ENCODE assay signal across 24 cellular contexts in the genomic region with DNA sequence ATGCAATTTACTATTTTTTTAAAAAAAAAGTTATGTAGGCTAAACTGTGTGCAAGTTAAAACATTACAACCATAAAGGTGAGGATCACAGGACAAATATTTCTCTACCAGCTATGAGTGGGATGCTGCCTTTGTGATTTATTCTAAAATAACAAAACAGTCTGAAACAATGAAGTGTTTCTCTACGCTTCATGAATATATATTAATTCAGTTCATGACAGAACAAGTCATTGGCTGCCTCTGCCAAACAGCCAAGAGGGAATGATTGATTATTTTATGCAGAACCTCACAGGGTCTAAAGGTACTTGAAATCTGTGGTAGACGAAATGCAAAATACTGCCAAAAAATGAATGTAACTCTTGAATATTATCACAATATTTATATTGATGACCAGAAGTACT. TPM values are rescaled to one million over a fixed set of nuclear protein-coding genes. Genes with fewer than 3 reads are reported as not detected.
DNase-seq lines count a peak whose midpoint lies in the region; ATAC-seq and TF ChIP-seq lines count a peak whose summit lies in the region.
"Had no signal": no experiment of that assay in that cellular context is flagged by ENCODE, and none has a peak within 500 bp of the region (broad histone marks: within the 10 kb centered on the region; RNA-seq: fewer than 3 reads in every experiment).

No MANE protein-coding gene starts in this region.

- H3K9me3 Mint-ChIP-seq in T-cell: no peaks in the 10 kb centered on the region
- H3K9me3 Mint-ChIP-seq: CD4-positive, CD25-positive, alpha-beta regulatory T cell; CD8-positive, alpha-beta memory T cell had no signal

- TF ChIP-seq CTCF in 22Rv1 (IDR thresholded peaks at IDR 0.05) (no peak), VCaP (conservative IDR thresholded peaks at IDR 0.05) (no peak), foreskin keratinocyte (conservative IDR thresholded peaks at IDR 0.05) (no peak)

- no peak overlapping the region for H3K4me3 ChIP-seq in mesendoderm (ENCODE audit: low read length)
- H3K4me3 ChIP-seq: GM12878, GM23248, HAP-1 had no signal

- no peak overlapping the region for H3K23ac ChIP-seq in mesendoderm (ENCODE audit: low read length)

- no peaks in the 10 kb centered on the region for H3K79me1 ChIP-seq in mesendoderm (ENCODE audit: low read length)

- POLR2A ChIA-PET in T-cell (lab: Charles Lee): no interaction called here

- no peak overlapping the region for H3K9ac ChIP-seq in mesendoderm (ENCODE audit: low read length)
- H3K9ac ChIP-seq: GM23248 had no signal

- no peaks in the 10 kb centered on the region for H3K36me3 Mint-ChIP-seq in T-cell
- H3K36me3 Mint-ChIP-seq: CD4-positive, CD25-positive, alpha-beta regulatory T cell; CD8-positive, alpha-beta memory T cell had no signal

- no peak overlapping the region for H3K4me2 ChIP-seq in mesendoderm (ENCODE audit: low read length)

- peak; percentile 20 to 47 for DNase-seq in foreskin keratinocyte
- DNase-seq in mesendoderm: no peak
- no peak for DNase-seq in T-cell
- no peak for DNase-seq in AG08395 (ENCODE audit: low spot score)
- DNase-seq: BE2C; C1 segment of cervical spinal cord; CD4-positive, CD25-positive, alpha-beta regulatory T cell; CD8-positive, alpha-beta memory T cell; COR-L47; DMS 273 treated with DMSO at 0.1 percent for 48 hours; DND-41; EL; GM23248 had no signal

- H3K4me1 ChIP-seq in foreskin keratinocyte (no peaks in the 10 kb centered on the region), mesendoderm (ENCODE audit: control insufficient read depth, low read depth, low read length) (peaks cover 2% of the 10 kb centered on the region)
- H3K4me1 ChIP-seq: BE2C had no signal

- no peak overlapping the region for H3K4me3 Mint-ChIP-seq in T-cell
- H3K4me3 Mint-ChIP-seq: CD8-positive, alpha-beta memory T cell had no signal

- H3K36me3 ChIP-seq in mesendoderm (ENCODE audit: control insufficient read depth, insufficient read depth, low read length): no peaks in the 10 kb centered on the region
- H3K36me3 ChIP-seq: BE2C, HAP-1 had no signal

- WGBS in mesendoderm (ENCODE audit: extremely low coverage, insufficient coverage, low lambda C conversion rate): no CpG with 5 or more reads among the region's 2 CpGs

- no peak overlapping the region for H2BK120ac ChIP-seq in mesendoderm (ENCODE audit: low read depth, low read length)

- H3K79me2 ChIP-seq in mesendoderm (ENCODE audit: control insufficient read depth, insufficient read depth, low read length): no peaks in the 10 kb centered on the region

- no peak overlapping the region for H3K4ac ChIP-seq in mesendoderm (ENCODE audit: low read depth, low read length)

- H3K56ac ChIP-seq in mesendoderm (ENCODE audit: low read length): no peak overlapping the region

- CTCF ChIA-PET in T-cell (lab: Charles Lee): no interaction called here

- no peak overlapping the region for H2BK5ac ChIP-seq in mesendoderm (ENCODE audit: low read length)

- H3K27ac ChIP-seq in 22Rv1: peak overlapping the region; percentile 76
- peak overlapping the region; percentile 13; the same call in 1 of the 2 replicates for H3K27ac ChIP-seq in VCaP
- no peak overlapping the region for H3K27ac ChIP-seq in foreskin keratinocyte
- H3K27ac ChIP-seq in mesendoderm (ENCODE audit: low read depth, low read length): no peak overlapping the region
- H3K27ac ChIP-seq: GM23248, HL-60 had no signal

- ATAC-seq in foreskin keratinocyte: peak; percentile 11
- no peak for ATAC-seq in GM18517 (IDR thresholded peaks at IDR 0.05; ENCODE audit: unreplicated experiment)
- no peak for ATAC-seq in T-cell (replicated peaks in 1 of 4)
- ATAC-seq in HG02870 (IDR thresholded peaks at IDR 0.05; ENCODE audit: unreplicated experiment): no peak
- ATAC-seq: GM12878 had no signal

- no peak overlapping the region for H4K5ac ChIP-seq in mesendoderm (ENCODE audit: low read length)

- H3K27me3 ChIP-seq in foreskin keratinocyte: no peaks in the 10 kb centered on the region
- no peaks in the 10 kb centered on the region for H3K27me3 ChIP-seq in mesendoderm (ENCODE audit: insufficient read depth, low read length, poor library complexity)
- H3K27me3 ChIP-seq: BE2C had no signal

- H3K27ac Mint-ChIP-seq in T-cell: no peak overlapping the region
- H3K27ac Mint-ChIP-seq: CD4-positive, CD25-positive, alpha-beta regulatory T cell; CD8-positive, alpha-beta memory T cell had no signal

- no peak overlapping the region for H3K18ac ChIP-seq in mesendoderm (ENCODE audit: low read length)

- no peak overlapping the region for H2AK5ac ChIP-seq in mesendoderm (ENCODE audit: low read length)

- H3K27me3 Mint-ChIP-seq in T-cell: peaks cover 0 to 3% of the 10 kb centered on the region in 2 donors
- H3K27me3 Mint-ChIP-seq: CD4-positive, CD25-positive, alpha-beta regulatory T cell had no signal

- peak overlapping the region; percentile 36 for H2BK15ac ChIP-seq in mesendoderm (replicated peaks; ENCODE audit: low read depth)

- no peak overlapping the region for H4K8ac ChIP-seq in mesendoderm (ENCODE audit: low read depth, low read length)

- H3K4me1 Mint-ChIP-seq in T-cell: no peaks in the 10 kb centered on the region
- H3K4me1 Mint-ChIP-seq: CD4-positive, CD25-positive, alpha-beta regulatory T cell; CD8-positive, alpha-beta memory T cell had no signal

RNA-seq across cellular contexts. Expression of a gene that starts 29.0 kb away (rescaled TPM):
- 0.07 TPM in 1 of 2 replicates, not detected in the other for total RNA-seq in foreskin keratinocyte
- 0.03 and 0.10 TPM in 2 replicates for polyA plus RNA-seq in foreskin keratinocyte
- polyA plus RNA-seq in mesendoderm (2013, experiment 1 of 2): 0.91 TPM
- polyA plus RNA-seq in mesendoderm (2013, experiment 2 of 2): 0.98 TPM
- not detected for total RNA-seq in T-cell
- total RNA-seq: A172; CD4-positive, CD25-positive, alpha-beta regulatory T cell; CD8-positive, alpha-beta memory T cell; G401; GM12878; GM23248; HT1080 had no signal
- polyA plus RNA-seq: CD4-positive, CD25-positive, alpha-beta regulatory T cell; CD8-positive, alpha-beta memory T cell; GM12878; GM23248 had no signal

RNA-seq across cellular contexts. Expression of a gene that starts 32.1 kb away (rescaled TPM):
- total RNA-seq in foreskin keratinocyte: not detected in 2 replicates
- polyA plus RNA-seq in foreskin keratinocyte: not detected in 2 replicates
- not detected for polyA plus RNA-seq in mesendoderm (2013, experiment 1 of 2)
- not detected for polyA plus RNA-seq in mesendoderm (2013, experiment 2 of 2)
- not detected for total RNA-seq in T-cell
- total RNA-seq: A172; CD4-positive, CD25-positive, alpha-beta regulatory T cell; CD8-positive, alpha-beta memory T cell; G401; GM12878; GM23248; H4; HT1080 had no signal
- polyA plus RNA-seq: CD4-positive, CD25-positive, alpha-beta regulatory T cell; CD8-positive, alpha-beta memory T cell; GM12878; GM23248 had no signal

Comparison
In these comparisons a context has a peak if more than half of its experiments do, and no peak if none do; other contexts are left out.
1. H3K27ac ChIP-seq: peak in 22Rv1 (single experiment) and VCaP (single experiment); none in foreskin keratinocyte (single experiment) and mesendoderm (single experiment).
2. DNase-seq: peak in foreskin keratinocyte (2 of 2); none in mesendoderm (single experiment), T-cell (0 of 34) and AG08395 (single experiment).